ENCODE assay signal across 14 cellular contexts in the genomic region with DNA sequence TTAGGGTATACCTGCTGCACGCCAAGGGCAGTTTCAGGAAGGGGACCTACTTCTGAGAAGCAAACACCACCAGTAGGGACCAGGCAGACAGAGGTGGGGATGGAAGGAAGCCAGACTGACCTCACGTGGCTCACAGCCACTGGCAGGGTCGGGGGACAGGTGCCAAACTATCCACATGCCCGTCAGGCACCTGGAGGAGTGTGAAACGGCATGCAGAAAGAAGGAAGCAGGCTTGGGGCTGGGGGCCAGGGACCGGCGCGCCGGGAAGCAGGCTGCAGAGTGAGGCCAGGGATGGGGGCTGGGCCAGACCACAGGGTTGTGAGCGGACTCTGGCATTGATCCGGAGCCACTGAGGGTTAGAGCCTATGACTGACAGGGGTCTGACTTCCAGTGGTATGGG.
"Had no signal": no experiment of that assay in that cellular context is flagged by ENCODE, and none has a peak within 500 bp of the region (broad histone marks: within the 10 kb centered on the region; RNA-seq: fewer than 3 reads in every experiment).

No MANE protein-coding gene starts in this region.

- H3K4me3 ChIP-seq: ascending aorta, dorsolateral prefrontal cortex, gastroesophageal sphincter, ovary had no signal

- DNase-seq: activated CD4-positive, alpha-beta T cell treated with anti-CD3 and anti-CD28 coated beads for 1 hour; activated CD4-positive, alpha-beta T cell treated with anti-CD3 and anti-CD28 coated beads, Interleukin-2, amount 50 U/mL, for 48 hours; activated naive CD4-positive, alpha-beta T cell treated with anti-CD3 and anti-CD28 coated beads, Interleukin-2, amount 10 ng/mL, durations not matched to agents 7 days and 5 days; dorsolateral prefrontal cortex; hypothalamus; kidney; mesendoderm; ovary had no signal

- H3K27me3 ChIP-seq: ascending aorta, dorsolateral prefrontal cortex, gastroesophageal sphincter, ovary, vagina had no signal

- H3K27me3 Mint-ChIP-seq: activated naive CD4-positive, alpha-beta T cell treated with anti-CD3 and anti-CD28 coated beads, Interleukin-2, amount 10 ng/mL, durations not matched to agents 7 days and 5 days; activated T-helper 17 cell treated with anti-CD3 and anti-CD28 coated beads, Interleukin-2, amount 50 U/mL, for 72 hours; natural killer cell treated with Interleukin-12 subunit alpha and Interleukin-12 subunit beta and Interleukin-15 and Interleukin-18, amount 100 ng/mL, for 72 hours had no signal

- H3K9me3 Mint-ChIP-seq: activated naive CD4-positive, alpha-beta T cell treated with anti-CD3 and anti-CD28 coated beads, Interleukin-2, amount 10 ng/mL, durations not matched to agents 7 days and 5 days; activated T-helper 17 cell treated with anti-CD3 and anti-CD28 coated beads, Interleukin-2, amount 50 U/mL, for 72 hours; natural killer cell treated with Interleukin-12 subunit alpha and Interleukin-12 subunit beta and Interleukin-15 and Interleukin-18, amount 100 ng/mL, for 72 hours; stimulated activated effector memory CD8-positive, alpha-beta T cell treated with anti-CD3 and anti-CD28 coated beads, Interleukin-12 subunit alpha, Interleukin-12 subunit beta, amount 100 ng/mL, for 72 hours had no signal

- H3K36me3 Mint-ChIP-seq: activated naive CD4-positive, alpha-beta T cell treated with anti-CD3 and anti-CD28 coated beads, Interleukin-2, amount 10 ng/mL, durations not matched to agents 7 days and 5 days; natural killer cell treated with Interleukin-12 subunit alpha and Interleukin-12 subunit beta and Interleukin-15 and Interleukin-18, amount 100 ng/mL, for 72 hours; stimulated activated effector memory CD8-positive, alpha-beta T cell treated with anti-CD3 and anti-CD28 coated beads, Interleukin-12 subunit alpha, Interleukin-12 subunit beta, amount 100 ng/mL, for 72 hours had no signal

- H3K27ac ChIP-seq: ascending aorta, dorsolateral prefrontal cortex, ovary had no signal

- ATAC-seq: activated T-helper 17 cell treated with anti-CD3 and anti-CD28 coated beads, Interleukin-2, amount 50 U/mL, for 72 hours; gastroesophageal sphincter; natural killer cell treated with Interleukin-12 subunit alpha and Interleukin-12 subunit beta and Interleukin-15 and Interleukin-18, amount 100 ng/mL, for 72 hours; stimulated activated effector memory CD8-positive, alpha-beta T cell treated with anti-CD3 and anti-CD28 coated beads, Interleukin-12 subunit alpha, Interleukin-12 subunit beta, amount 100 ng/mL, for 72 hours had no signal

- H3K9me3 ChIP-seq: ascending aorta, gastroesophageal sphincter, ovary, vagina had no signal

- H3K4me3 Mint-ChIP-seq: activated naive CD4-positive, alpha-beta T cell treated with anti-CD3 and anti-CD28 coated beads, Interleukin-2, amount 10 ng/mL, durations not matched to agents 7 days and 5 days; activated T-helper 17 cell treated with anti-CD3 and anti-CD28 coated beads, Interleukin-2, amount 50 U/mL, for 72 hours; natural killer cell treated with Interleukin-12 subunit alpha and Interleukin-12 subunit beta and Interleukin-15 and Interleukin-18, amount 100 ng/mL, for 72 hours; stimulated activated effector memory CD8-positive, alpha-beta T cell treated with anti-CD3 and anti-CD28 coated beads, Interleukin-12 subunit alpha, Interleukin-12 subunit beta, amount 100 ng/mL, for 72 hours had no signal

- H3K27ac Mint-ChIP-seq: activated naive CD4-positive, alpha-beta T cell treated with anti-CD3 and anti-CD28 coated beads, Interleukin-2, amount 10 ng/mL, durations not matched to agents 7 days and 5 days; activated T-helper 17 cell treated with anti-CD3 and anti-CD28 coated beads, Interleukin-2, amount 50 U/mL, for 72 hours; natural killer cell treated with Interleukin-12 subunit alpha and Interleukin-12 subunit beta and Interleukin-15 and Interleukin-18, amount 100 ng/mL, for 72 hours; stimulated activated effector memory CD8-positive, alpha-beta T cell treated with anti-CD3 and anti-CD28 coated beads, Interleukin-12 subunit alpha, Interleukin-12 subunit beta, amount 100 ng/mL, for 72 hours had no signal

- H3K4me1 ChIP-seq: ascending aorta had no signal

- H3K4me1 Mint-ChIP-seq: activated naive CD4-positive, alpha-beta T cell treated with anti-CD3 and anti-CD28 coated beads, Interleukin-2, amount 10 ng/mL, durations not matched to agents 7 days and 5 days; stimulated activated effector memory CD8-positive, alpha-beta T cell treated with anti-CD3 and anti-CD28 coated beads, Interleukin-12 subunit alpha, Interleukin-12 subunit beta, amount 100 ng/mL, for 72 hours had no signal
